In genomic region chr9:98565152-98566135, GRCh38 we compare ENCODE assay signal across 16 cellular contexts.
A peak's percentile ranks its signal among the peaks of the same experiment; 100 is the strongest.
DNase-seq lines count a peak whose midpoint lies in the region; ATAC-seq and TF ChIP-seq lines count a peak whose summit lies in the region.
"Had no signal": no experiment of that assay in that cellular context is flagged by ENCODE, and none has a peak within 500 bp of the region (broad histone marks: within the 10 kb centered on the region; RNA-seq: fewer than 3 reads in every experiment).

No MANE protein-coding gene starts in this region.

- no peaks in the 10 kb centered on the region for H3K4me1 Mint-ChIP-seq in stimulated activated effector memory CD8-positive, alpha-beta T cell treated with anti-CD3 and anti-CD28 coated beads, Interleukin-12 subunit alpha, Interleukin-12 subunit beta, amount 100 ng/mL, for 72 hours
- no peaks in the 10 kb centered on the region for H3K4me1 Mint-ChIP-seq in Caco-2 (ENCODE audit: low read depth, unreplicated experiment)
- H3K4me1 Mint-ChIP-seq: CD4-positive, alpha-beta memory T cell had no signal

- no TSS peak for BruUV-seq in Caco-2 (replicated peaks; lab: Mats Ljungman, UMichigan)

- POLR2A ChIA-PET in Caco-2 (lab: Charles Lee) = no interaction called here

- no peak overlapping the region for H3K4me3 ChIP-seq in heart left ventricle
- H3K4me3 ChIP-seq in Caco-2 (ENCODE audit: low read depth, low read length) = no peak overlapping the region

- no peak overlapping the region for H3K27ac Mint-ChIP-seq in stimulated activated effector memory CD8-positive, alpha-beta T cell treated with anti-CD3 and anti-CD28 coated beads, Interleukin-12 subunit alpha, Interleukin-12 subunit beta, amount 100 ng/mL, for 72 hours
- no peak overlapping the region for H3K27ac Mint-ChIP-seq in Caco-2 (ENCODE audit: unreplicated experiment)
- H3K27ac Mint-ChIP-seq: CD4-positive, alpha-beta memory T cell had no signal

- no peak overlapping the region for H3K27ac ChIP-seq in heart left ventricle
- H3K27ac ChIP-seq: C4-2B had no signal

- intact Hi-C loops in Right ventricle myocardium inferior (cut with DNase I) = no loop called here
- intact Hi-C loops in heart left ventricle (cut with DNase I) = no loop called here
- intact Hi-C loops in Caco-2 (cut with micrococcal nuclease; ENCODE audit: unreplicated experiment) = no loop called here

- WGBS in heart left ventricle, 4 donors = 87 to 98% (median 95%) methylated on average over 8 to 15 of the region's 15 CpGs

- TF ChIP-seq CTCF in heart left ventricle (IDR thresholded peaks at IDR 0.05) (no peak), Caco-2 (IDR thresholded peaks at IDR 0.05; ENCODE audit: insufficient read depth in 1 of 2, low read depth in 1 of 2, low read length in 1 of 2, severe bottlenecking in 1 of 2, unreplicated experiment in 1 of 2) (no peak)

- no peaks in the 10 kb centered on the region for H3K36me3 ChIP-seq in heart left ventricle
- H3K36me3 ChIP-seq in Caco-2 (ENCODE audit: control insufficient read depth, insufficient read depth, low read length) = no peaks in the 10 kb centered on the region
- H3K36me3 ChIP-seq: BE2C had no signal

- H3K36me3 Mint-ChIP-seq in stimulated activated effector memory CD8-positive, alpha-beta T cell treated with anti-CD3 and anti-CD28 coated beads, Interleukin-12 subunit alpha, Interleukin-12 subunit beta, amount 100 ng/mL, for 72 hours = no peaks in the 10 kb centered on the region
- no peaks in the 10 kb centered on the region for H3K36me3 Mint-ChIP-seq in Caco-2 (ENCODE audit: insufficient read depth, unreplicated experiment)
- H3K36me3 Mint-ChIP-seq: CD4-positive, alpha-beta memory T cell had no signal

- H3K9me3 ChIP-seq in heart left ventricle (no peaks in the 10 kb centered on the region), Caco-2 (no peaks in the 10 kb centered on the region)
- H3K9me3 ChIP-seq: BE2C had no signal

- peak; percentile 8 for ATAC-seq in Right ventricle myocardium inferior
- ATAC-seq in heart left ventricle = no peak
- ATAC-seq in stimulated activated effector memory CD8-positive, alpha-beta T cell treated with anti-CD3 and anti-CD28 coated beads, Interleukin-12 subunit alpha, Interleukin-12 subunit beta, amount 100 ng/mL, for 72 hours = peak; percentile 15
- ATAC-seq in GM18520 (IDR thresholded peaks at IDR 0.05; ENCODE audit: unreplicated experiment) = no peak

- H3K27me3 ChIP-seq in heart left ventricle = no peaks in the 10 kb centered on the region
- no peaks in the 10 kb centered on the region; the same call in 1 of the 2 replicates for H3K27me3 ChIP-seq in Caco-2 (replicated peaks; ENCODE audit: control insufficient read depth, insufficient read depth, low read length)

- DNase-seq in Right ventricle myocardium inferior (ENCODE audit: missing footprints) (no peak), heart left ventricle (no peak), ecto neural progenitor cell (ENCODE audit: low spot score) (peak; percentile 22), Caco-2 (no peak), NCI-H2227 (lab: John Stamatoyannopoulos, UW; ENCODE audit: unreplicated experiment) (no peak)
- DNase-seq in stimulated activated effector memory CD8-positive, alpha-beta T cell treated with anti-CD3 and anti-CD28 coated beads, Interleukin-12 subunit alpha, Interleukin-12 subunit beta, amount 100 ng/mL, for 72 hours (ENCODE audit: low spot score in 2 of 2) = peak in 1 of 2 donors; percentile 44
- DNase-seq: ACHN; BE2C; CD4-positive, alpha-beta memory T cell; DMS153; DMS79 treated with DMSO at 0.1 percent for 48 hours; EL; GOT3; H9 had no signal

- TF ChIP-seq POLR2A in heart left ventricle (IDR thresholded peaks at IDR 0.05) = no peak

- H3K9me3 Mint-ChIP-seq in stimulated activated effector memory CD8-positive, alpha-beta T cell treated with anti-CD3 and anti-CD28 coated beads, Interleukin-12 subunit alpha, Interleukin-12 subunit beta, amount 100 ng/mL, for 72 hours = no peaks in the 10 kb centered on the region
- H3K9me3 Mint-ChIP-seq in Caco-2 (ENCODE audit: unreplicated experiment) = no peaks in the 10 kb centered on the region
- H3K9me3 Mint-ChIP-seq: CD4-positive, alpha-beta memory T cell; H9 had no signal

- H3K27me3 Mint-ChIP-seq in Caco-2 (ENCODE audit: insufficient read depth, unreplicated experiment) = no peaks in the 10 kb centered on the region
- H3K27me3 Mint-ChIP-seq: CD4-positive, alpha-beta memory T cell had no signal

- H3K4me1 ChIP-seq in heart left ventricle (no peaks in the 10 kb centered on the region), Caco-2 (no peaks in the 10 kb centered on the region)
- H3K4me1 ChIP-seq: BE2C had no signal

- CTCF ChIA-PET in Caco-2 (lab: Charles Lee) = no interaction called here

- no peak overlapping the region for H3K4me3 Mint-ChIP-seq in stimulated activated effector memory CD8-positive, alpha-beta T cell treated with anti-CD3 and anti-CD28 coated beads, Interleukin-12 subunit alpha, Interleukin-12 subunit beta, amount 100 ng/mL, for 72 hours
- H3K4me3 Mint-ChIP-seq in Caco-2 (ENCODE audit: unreplicated experiment) = no peak overlapping the region
- H3K4me3 Mint-ChIP-seq: CD4-positive, alpha-beta memory T cell; H9 had no signal

Comparison
In these comparisons a context has a peak if more than half of its experiments do, and no peak if none do; other contexts are left out.
1. ATAC-seq: peak in Right ventricle myocardium inferior (single experiment) and stimulated activated effector memory CD8-positive, alpha-beta T cell treated with anti-CD3 and anti-CD28 coated beads, Interleukin-12 subunit alpha, Interleukin-12 subunit beta, amount 100 ng/mL, for 72 hours (single experiment); none in heart left ventricle (0 of 4) and GM18520 (single experiment).